ENCODE assay signal across 7 cellular contexts in the genomic region with DNA sequence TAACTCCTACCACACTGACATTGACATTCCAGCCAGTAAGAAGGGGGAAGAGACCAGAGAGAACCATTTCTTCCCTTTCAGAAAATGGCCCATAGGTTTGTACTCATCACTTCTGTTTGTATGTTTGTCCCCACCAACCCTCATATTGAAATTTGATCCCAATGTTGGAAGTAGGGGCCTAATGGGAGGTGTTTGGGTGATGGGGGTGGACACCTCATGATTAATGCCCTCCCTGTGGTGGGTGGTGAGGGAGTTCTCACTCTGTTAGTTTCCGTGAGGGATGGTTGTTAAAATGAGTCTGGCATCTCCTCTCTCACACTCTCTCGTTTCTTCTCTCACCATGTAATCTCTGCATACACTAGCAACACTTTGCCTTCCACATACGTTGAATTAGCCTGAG. TPM values are rescaled to one million over a fixed set of nuclear protein-coding genes. Genes with fewer than 3 reads are reported as not detected.
"Had no signal": no experiment of that assay in that cellular context is flagged by ENCODE, and none has a peak within 500 bp of the region (broad histone marks: within the 10 kb centered on the region; RNA-seq: fewer than 3 reads in every experiment).

No MANE protein-coding gene starts in this region.

- ATAC-seq: HepG2, K562 had no signal

- H3K27ac ChIP-seq: HL-60 had no signal

- H3K4me3 ChIP-seq: K562 had no signal

- DNase-seq: IMR-90, KBM-7, KG1 had no signal

RNA-seq across cellular contexts. Expression of gene CADPS2, which starts 21.4 kb away (rescaled TPM):
- polyA plus RNA-seq: IgD-negative memory B cell had no signal
